27 cellular contexts compared by ENCODE assay signal in the genomic region with DNA sequence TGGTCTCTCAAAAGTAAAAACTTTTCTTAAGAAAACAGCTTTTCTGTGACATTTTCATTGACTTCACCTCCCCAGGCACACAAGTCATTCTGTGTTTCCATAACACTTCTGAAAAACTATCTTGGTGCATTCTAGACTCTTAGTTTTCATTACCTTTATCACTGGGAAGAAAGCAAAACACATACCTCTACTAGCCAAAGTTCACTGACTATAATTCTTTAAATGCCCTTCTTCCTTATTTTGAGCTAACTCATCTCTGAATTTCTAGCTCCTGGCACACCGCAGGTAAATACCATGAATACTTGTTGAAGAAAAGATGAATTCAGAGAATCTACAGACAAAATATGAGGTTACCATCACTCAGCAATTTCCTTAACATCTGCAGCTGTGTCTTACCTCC. TPM values are rescaled to one million over a fixed set of nuclear protein-coding genes. Genes with fewer than 3 reads are reported as not detected.
"Had no signal": no experiment of that assay in that cellular context is flagged by ENCODE, and none has a peak within 500 bp of the region (broad histone marks: within the 10 kb centered on the region; RNA-seq: fewer than 3 reads in every experiment).

No MANE protein-coding gene starts in this region.

- H3K4me1 Mint-ChIP-seq: mesothelial cell of epicardium; stimulated activated naive B cell treated with anti-CD40 and anti-IgM and Interleukin-4, amounts not matched to agents 10 μg/mL and 1 μg/mL and 100 μg/mL, for 72 hours had no signal

- H3K27ac Mint-ChIP-seq: mesothelial cell of epicardium; naive thymus-derived CD4-positive, alpha-beta T cell; natural killer cell treated with Interleukin-12 subunit alpha and Interleukin-12 subunit beta and Interleukin-15 and Interleukin-18, amount 100 ng/mL, for 72 hours; progenitor cell of endocrine pancreas; stimulated activated naive B cell treated with anti-CD40 and anti-IgM and Interleukin-4, amounts not matched to agents 10 μg/mL and 1 μg/mL and 100 μg/mL, for 72 hours; type B pancreatic cell had no signal

- H3K4me2 ChIP-seq: hepatocyte, smooth muscle cell had no signal

- H3K9me3 ChIP-seq: heart right ventricle, lower lobe of right lung, ovary, right atrium auricular region, right lobe of liver, stomach, testis, tibial artery, uterus had no signal

- ATAC-seq: heart right ventricle; left lobe of liver; lower lobe of right lung; naive thymus-derived CD4-positive, alpha-beta T cell; natural killer cell treated with Interleukin-12 subunit alpha and Interleukin-12 subunit beta and Interleukin-15 and Interleukin-18, amount 100 ng/mL, for 72 hours; right lobe of liver; stimulated activated naive B cell treated with anti-CD40 and anti-IgM and Interleukin-4, amounts not matched to agents 10 μg/mL and 1 μg/mL and 100 μg/mL, for 72 hours; stimulated activated naive CD8-positive, alpha-beta T cell treated with anti-CD3 and anti-CD28 coated beads, Interleukin-15, Interleukin-2, amounts not matched to agents 100 U/mL and 50 U/mL, for 24 hours had no signal

- H3K27ac ChIP-seq: heart right ventricle, hepatocyte, lower lobe of right lung, ovary, right atrium auricular region, right lobe of liver, stomach, testis, tibial artery, uterus had no signal

- H3K4me3 ChIP-seq: heart right ventricle, hepatocyte, lower lobe of right lung, ovary, right atrium auricular region, right lobe of liver, smooth muscle cell, stomach, testis, tibial artery, uterus had no signal

- H3K4me3 Mint-ChIP-seq: mesothelial cell of epicardium; naive thymus-derived CD4-positive, alpha-beta T cell; natural killer cell treated with Interleukin-12 subunit alpha and Interleukin-12 subunit beta and Interleukin-15 and Interleukin-18, amount 100 ng/mL, for 72 hours; stimulated activated naive B cell treated with anti-CD40 and anti-IgM and Interleukin-4, amounts not matched to agents 10 μg/mL and 1 μg/mL and 100 μg/mL, for 72 hours; type B pancreatic cell had no signal

- DNase-seq: heart right ventricle; islet precursor cell; lower lobe of right lung; mammary epithelial cell; mesenchymal stem cell; naive thymus-derived CD4-positive, alpha-beta T cell; ovary; right lobe of liver; stimulated activated CD4-positive, alpha-beta T cell treated with anti-CD3 and anti-CD28 coated beads, Interleukin-1b, Interleukin-23, amount 100 ng/mL, for 48 hours; stimulated activated CD4-positive, alpha-beta T cell treated with anti-CD3 and anti-CD28 coated beads, Interleukin-2, amount 100 ng/mL, for 48 hours; stimulated activated CD4-positive, alpha-beta T cell treated with anti-CD3 and anti-CD28 coated beads, Interleukin-4, amount 100 ng/mL, for 4 hours; stimulated activated CD8-positive, alpha-beta memory T cell treated with anti-CD3 and anti-CD28 coated beads, Interleukin-4, amount 100 ng/mL, for 48 hours; stimulated activated naive B cell treated with anti-CD40 and anti-IgM and Interleukin-4, amounts not matched to agents 10 μg/mL and 1 μg/mL and 100 μg/mL, for 72 hours; stimulated activated naive CD8-positive, alpha-beta T cell treated with anti-CD3 and anti-CD28 coated beads, Interleukin-15, Interleukin-2, amounts not matched to agents 100 U/mL and 50 U/mL, for 24 hours; stomach; testis; tibial artery; uterus had no signal

- H3K79me2 ChIP-seq: hepatocyte had no signal

- H3K27me3 Mint-ChIP-seq: naive thymus-derived CD4-positive, alpha-beta T cell; natural killer cell treated with Interleukin-12 subunit alpha and Interleukin-12 subunit beta and Interleukin-15 and Interleukin-18, amount 100 ng/mL, for 72 hours; progenitor cell of endocrine pancreas; stimulated activated naive B cell treated with anti-CD40 and anti-IgM and Interleukin-4, amounts not matched to agents 10 μg/mL and 1 μg/mL and 100 μg/mL, for 72 hours; type B pancreatic cell had no signal

- H3K4me1 ChIP-seq: right atrium auricular region, right lobe of liver, stomach, testis, uterus had no signal

- H3K36me3 ChIP-seq: ovary, uterus had no signal

- H3K9me3 Mint-ChIP-seq: mesothelial cell of epicardium; naive thymus-derived CD4-positive, alpha-beta T cell; natural killer cell treated with Interleukin-12 subunit alpha and Interleukin-12 subunit beta and Interleukin-15 and Interleukin-18, amount 100 ng/mL, for 72 hours; stimulated activated naive B cell treated with anti-CD40 and anti-IgM and Interleukin-4, amounts not matched to agents 10 μg/mL and 1 μg/mL and 100 μg/mL, for 72 hours; type B pancreatic cell had no signal

- H3K27me3 ChIP-seq: heart right ventricle, hepatocyte, ovary, right atrium auricular region, right lobe of liver, stomach, testis, tibial artery, uterus had no signal

RNA-seq across cellular contexts. Expression of gene ZC2HC1C, which starts 39.3 kb away (rescaled TPM):
- total RNA-seq: mononuclear cell had no signal
